In the genomic region with DNA sequence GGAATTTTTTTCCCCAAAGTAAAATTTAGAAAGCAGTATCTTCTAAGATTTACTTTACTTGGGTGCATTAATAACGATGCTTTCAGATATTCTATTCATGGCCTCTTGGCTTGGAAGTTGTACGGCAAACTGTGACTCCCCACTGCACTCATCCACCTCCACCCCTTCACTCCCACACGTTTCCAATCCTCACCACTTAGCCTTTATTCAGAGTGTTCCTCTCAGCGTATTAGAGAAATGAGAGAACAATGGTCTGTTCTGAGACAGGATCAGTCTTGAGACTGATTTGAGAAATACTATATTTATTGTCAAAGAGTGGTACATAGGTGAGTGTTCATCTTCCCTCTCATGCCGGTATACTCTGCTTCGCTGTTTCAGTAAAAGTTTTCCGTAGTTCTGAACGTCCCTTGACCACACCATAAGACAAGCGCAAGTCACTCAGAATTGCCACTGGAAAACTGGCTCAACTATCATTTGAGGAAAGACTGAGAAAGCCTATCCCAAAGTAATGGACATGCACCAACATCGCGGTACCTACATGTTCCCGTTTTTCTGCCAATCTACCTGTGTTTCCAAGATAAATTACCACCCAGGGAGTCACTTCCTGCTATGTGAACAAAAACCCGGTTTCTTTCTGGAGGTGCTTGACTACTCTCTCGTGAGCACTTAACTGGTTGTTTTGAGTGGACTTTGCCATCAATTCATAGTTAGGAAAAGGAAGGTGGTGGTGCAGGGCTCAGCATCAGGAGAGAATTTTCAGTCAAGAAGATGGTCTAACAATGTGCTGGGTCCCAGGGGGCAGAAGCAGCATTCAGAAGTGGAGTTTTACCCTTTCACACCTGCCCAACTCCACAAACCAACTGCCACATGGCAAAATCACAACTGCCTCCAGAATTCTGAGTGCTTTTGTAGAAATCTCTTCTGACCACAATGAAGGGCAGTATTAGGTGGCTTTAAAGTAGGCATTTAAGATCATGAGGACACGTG, we compare ENCODE assay signal across 1 cellular context.
TF ChIP-seq lines count a peak whose summit lies in the region.

No MANE protein-coding gene starts in this region.

TF ChIP-seq in GM23338, 12 proteins besides CTCF, POLR2A, EP300 and RAD21 (continued from another document):
- TF ChIP-seq, protein P1, sequence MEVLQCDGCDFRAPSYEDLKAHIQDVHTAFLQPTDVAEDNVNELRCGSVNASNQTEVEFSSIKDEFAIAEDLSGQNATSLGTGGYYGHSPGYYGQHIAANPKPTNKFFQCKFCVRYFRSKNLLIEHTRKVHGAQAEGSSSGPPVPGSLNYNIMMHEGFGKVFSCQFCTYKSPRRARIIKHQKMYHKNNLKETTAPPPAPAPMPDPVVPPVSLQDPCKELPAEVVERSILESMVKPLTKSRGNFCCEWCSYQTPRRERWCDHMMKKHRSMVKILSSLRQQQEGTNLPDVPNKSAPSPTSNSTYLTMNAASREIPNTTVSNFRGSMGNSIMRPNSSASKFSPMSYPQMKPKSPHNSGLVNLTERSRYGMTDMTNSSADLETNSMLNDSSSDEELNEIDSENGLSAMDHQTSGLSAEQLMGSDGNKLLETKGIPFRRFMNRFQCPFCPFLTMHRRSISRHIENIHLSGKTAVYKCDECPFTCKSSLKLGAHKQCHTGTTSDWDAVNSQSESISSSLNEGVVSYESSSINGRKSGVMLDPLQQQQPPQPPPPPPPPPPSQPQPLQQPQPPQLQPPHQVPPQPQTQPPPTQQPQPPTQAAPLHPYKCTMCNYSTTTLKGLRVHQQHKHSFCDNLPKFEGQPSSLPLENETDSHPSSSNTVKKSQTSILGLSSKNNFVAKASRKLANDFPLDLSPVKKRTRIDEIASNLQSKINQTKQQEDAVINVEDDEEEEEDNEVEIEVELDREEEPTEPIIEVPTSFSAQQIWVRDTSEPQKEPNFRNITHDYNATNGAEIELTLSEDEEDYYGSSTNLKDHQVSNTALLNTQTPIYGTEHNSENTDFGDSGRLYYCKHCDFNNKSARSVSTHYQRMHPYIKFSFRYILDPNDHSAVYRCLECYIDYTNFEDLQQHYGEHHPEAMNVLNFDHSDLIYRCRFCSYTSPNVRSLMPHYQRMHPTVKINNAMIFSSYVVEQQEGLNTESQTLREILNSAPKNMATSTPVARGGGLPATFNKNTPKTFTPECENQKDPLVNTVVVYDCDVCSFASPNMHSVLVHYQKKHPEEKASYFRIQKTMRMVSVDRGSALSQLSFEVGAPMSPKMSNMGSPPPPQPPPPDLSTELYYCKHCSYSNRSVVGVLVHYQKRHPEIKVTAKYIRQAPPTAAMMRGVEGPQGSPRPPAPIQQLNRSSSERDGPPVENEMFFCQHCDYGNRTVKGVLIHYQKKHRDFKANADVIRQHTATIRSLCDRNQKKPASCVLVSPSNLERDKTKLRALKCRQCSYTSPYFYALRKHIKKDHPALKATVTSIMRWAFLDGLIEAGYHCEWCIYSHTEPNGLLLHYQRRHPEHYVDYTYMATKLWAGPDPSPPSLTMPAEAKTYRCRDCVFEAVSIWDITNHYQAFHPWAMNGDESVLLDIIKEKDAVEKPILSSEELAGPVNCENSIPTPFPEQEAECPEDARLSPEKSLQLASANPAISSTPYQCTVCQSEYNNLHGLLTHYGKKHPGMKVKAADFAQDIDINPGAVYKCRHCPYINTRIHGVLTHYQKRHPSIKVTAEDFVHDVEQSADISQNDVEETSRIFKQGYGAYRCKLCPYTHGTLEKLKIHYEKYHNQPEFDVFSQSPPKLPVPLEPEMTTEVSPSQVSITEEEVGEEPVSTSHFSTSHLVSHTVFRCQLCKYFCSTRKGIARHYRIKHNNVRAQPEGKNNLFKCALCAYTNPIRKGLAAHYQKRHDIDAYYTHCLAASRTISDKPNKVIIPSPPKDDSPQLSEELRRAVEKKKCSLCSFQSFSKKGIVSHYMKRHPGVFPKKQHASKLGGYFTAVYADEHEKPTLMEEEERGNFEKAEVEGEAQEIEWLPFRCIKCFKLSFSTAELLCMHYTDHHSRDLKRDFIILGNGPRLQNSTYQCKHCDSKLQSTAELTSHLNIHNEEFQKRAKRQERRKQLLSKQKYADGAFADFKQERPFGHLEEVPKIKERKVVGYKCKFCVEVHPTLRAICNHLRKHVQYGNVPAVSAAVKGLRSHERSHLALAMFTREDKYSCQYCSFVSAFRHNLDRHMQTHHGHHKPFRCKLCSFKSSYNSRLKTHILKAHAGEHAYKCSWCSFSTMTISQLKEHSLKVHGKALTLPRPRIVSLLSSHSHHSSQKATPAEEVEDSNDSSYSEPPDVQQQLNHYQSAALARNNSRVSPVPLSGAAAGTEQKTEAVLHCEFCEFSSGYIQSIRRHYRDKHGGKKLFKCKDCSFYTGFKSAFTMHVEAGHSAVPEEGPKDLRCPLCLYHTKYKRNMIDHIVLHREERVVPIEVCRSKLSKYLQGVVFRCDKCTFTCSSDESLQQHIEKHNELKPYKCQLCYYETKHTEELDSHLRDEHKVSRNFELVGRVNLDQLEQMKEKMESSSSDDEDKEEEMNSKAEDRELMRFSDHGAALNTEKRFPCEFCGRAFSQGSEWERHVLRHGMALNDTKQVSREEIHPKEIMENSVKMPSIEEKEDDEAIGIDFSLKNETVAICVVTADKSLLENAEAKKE (CRISPR knock-in tag; IDR thresholded peaks at IDR 0.05), result no peak
- TF ChIP-seq JUNB (IDR thresholded peaks at IDR 0.05; ENCODE audit: unreplicated experiment) (no peak), EZH2phosphoT487 (IDR thresholded peaks at IDR 0.05; ENCODE audit: unreplicated experiment) (no peak), CREB1 (CRISPR knock-in tag; IDR thresholded peaks at IDR 0.05; ENCODE audit: low read depth) (no peak), EZH2 (IDR thresholded peaks at IDR 0.05; ENCODE audit: low read depth, unreplicated experiment) (no peak), STAT1 (IDR thresholded peaks at IDR 0.05; ENCODE audit: unreplicated experiment) (no peak), NANOG (IDR thresholded peaks at IDR 0.05; ENCODE audit: borderline replicate concordance) (no peak), ZNF331 (CRISPR knock-in tag; IDR thresholded peaks at IDR 0.05; ENCODE audit: low read depth) (no peak), ZNF114 (CRISPR knock-in tag; IDR thresholded peaks at IDR 0.05) (no peak)
- TF ChIP-seq, protein P2, sequence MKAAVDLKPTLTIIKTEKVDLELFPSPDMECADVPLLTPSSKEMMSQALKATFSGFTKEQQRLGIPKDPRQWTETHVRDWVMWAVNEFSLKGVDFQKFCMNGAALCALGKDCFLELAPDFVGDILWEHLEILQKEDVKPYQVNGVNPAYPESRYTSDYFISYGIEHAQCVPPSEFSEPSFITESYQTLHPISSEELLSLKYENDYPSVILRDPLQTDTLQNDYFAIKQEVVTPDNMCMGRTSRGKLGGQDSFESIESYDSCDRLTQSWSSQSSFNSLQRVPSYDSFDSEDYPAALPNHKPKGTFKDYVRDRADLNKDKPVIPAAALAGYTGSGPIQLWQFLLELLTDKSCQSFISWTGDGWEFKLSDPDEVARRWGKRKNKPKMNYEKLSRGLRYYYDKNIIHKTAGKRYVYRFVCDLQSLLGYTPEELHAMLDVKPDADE (IDR thresholded peaks at IDR 0.05), result no peak
- TF ChIP-seq, protein P3, sequence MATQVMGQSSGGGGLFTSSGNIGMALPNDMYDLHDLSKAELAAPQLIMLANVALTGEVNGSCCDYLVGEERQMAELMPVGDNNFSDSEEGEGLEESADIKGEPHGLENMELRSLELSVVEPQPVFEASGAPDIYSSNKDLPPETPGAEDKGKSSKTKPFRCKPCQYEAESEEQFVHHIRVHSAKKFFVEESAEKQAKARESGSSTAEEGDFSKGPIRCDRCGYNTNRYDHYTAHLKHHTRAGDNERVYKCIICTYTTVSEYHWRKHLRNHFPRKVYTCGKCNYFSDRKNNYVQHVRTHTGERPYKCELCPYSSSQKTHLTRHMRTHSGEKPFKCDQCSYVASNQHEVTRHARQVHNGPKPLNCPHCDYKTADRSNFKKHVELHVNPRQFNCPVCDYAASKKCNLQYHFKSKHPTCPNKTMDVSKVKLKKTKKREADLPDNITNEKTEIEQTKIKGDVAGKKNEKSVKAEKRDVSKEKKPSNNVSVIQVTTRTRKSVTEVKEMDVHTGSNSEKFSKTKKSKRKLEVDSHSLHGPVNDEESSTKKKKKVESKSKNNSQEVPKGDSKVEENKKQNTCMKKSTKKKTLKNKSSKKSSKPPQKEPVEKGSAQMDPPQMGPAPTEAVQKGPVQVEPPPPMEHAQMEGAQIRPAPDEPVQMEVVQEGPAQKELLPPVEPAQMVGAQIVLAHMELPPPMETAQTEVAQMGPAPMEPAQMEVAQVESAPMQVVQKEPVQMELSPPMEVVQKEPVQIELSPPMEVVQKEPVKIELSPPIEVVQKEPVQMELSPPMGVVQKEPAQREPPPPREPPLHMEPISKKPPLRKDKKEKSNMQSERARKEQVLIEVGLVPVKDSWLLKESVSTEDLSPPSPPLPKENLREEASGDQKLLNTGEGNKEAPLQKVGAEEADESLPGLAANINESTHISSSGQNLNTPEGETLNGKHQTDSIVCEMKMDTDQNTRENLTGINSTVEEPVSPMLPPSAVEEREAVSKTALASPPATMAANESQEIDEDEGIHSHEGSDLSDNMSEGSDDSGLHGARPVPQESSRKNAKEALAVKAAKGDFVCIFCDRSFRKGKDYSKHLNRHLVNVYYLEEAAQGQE (IDR thresholded peaks at IDR 0.05; ENCODE audit: unreplicated experiment), result no peak
